Comparison of ENCODE assay signal across 8 cellular contexts in the genomic region with DNA sequence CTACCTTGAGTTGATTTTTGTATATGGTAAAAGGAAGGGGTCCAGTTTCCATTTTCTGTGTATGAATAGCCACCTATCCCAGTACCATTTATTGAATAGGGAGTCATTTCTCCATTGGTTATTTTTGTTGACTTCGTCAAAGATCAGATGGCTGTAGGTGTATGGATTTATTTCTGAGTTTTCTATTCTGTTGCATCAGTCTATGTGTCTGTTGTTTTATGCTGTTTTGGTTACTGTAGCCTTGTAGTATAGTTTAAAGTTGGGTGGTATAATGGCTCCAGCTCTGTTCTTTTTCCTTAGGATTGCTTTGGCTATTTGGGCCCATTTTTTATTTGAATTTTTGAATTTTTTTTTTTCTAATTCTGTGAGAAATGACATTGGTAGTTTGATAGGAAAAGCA.
"Had no signal": no experiment of that assay in that cellular context is flagged by ENCODE, and none has a peak within 500 bp of the region (broad histone marks: within the 10 kb centered on the region; RNA-seq: fewer than 3 reads in every experiment).

No MANE protein-coding gene starts in this region.

- DNase-seq: GDM1, GF-D8 had no signal

- FAIRE-seq: G401.6, GM12878, GM12891, GM12892, GM18507, GM19239 had no signal

- H3K4me3 ChIP-seq: GM12878 had no signal

- ATAC-seq: GM12878 had no signal
